ENCODE assay signal across 1 cellular context in genomic region chrX:37825225-37825842, GRCh38.
TF ChIP-seq lines count a peak whose summit lies in the region.

No MANE protein-coding gene starts in this region.

TF ChIP-seq in H1, 55 proteins besides CTCF, POLR2A, EP300 and RAD21:
- TF ChIP-seq E2F6 (IDR thresholded peaks at IDR 0.05) (no peak), ZNF274 (IDR thresholded peaks at IDR 0.05; ENCODE audit: borderline replicate concordance, extremely low read depth, low read length) (no peak), SIN3A (conservative IDR thresholded peaks at IDR 0.05 in 1 of 2, IDR thresholded peaks at IDR 0.05 in 1 of 2; ENCODE audit: low read depth in 1 of 2, low read length in 2 of 2) (no peak), CEBPB (IDR thresholded peaks at IDR 0.05; ENCODE audit: low read depth, low read length) (no peak)
TF ChIP-seq in H1: peak in this region for 0.
